ENCODE assay signal across 13 cellular contexts in genomic region chr4:117560329-117560728, GRCh38.
DNase-seq lines count a peak whose midpoint lies in the region; ATAC-seq and TF ChIP-seq lines count a peak whose summit lies in the region.
"Had no signal": no experiment of that assay in that cellular context is flagged by ENCODE, and none has a peak within 500 bp of the region (broad histone marks: within the 10 kb centered on the region; RNA-seq: fewer than 3 reads in every experiment).

No MANE protein-coding gene starts in this region.

- POLR2A ChIA-PET in AG04450 (lab: Yijun Ruan, JAX) = no interaction called here
- POLR2A ChIA-PET in naive thymus-derived CD8-positive, alpha-beta T cell (lab: Charles Lee) = no interaction called here

- H3K36me3 Mint-ChIP-seq in naive thymus-derived CD8-positive, alpha-beta T cell = no peaks in the 10 kb centered on the region
- H3K36me3 Mint-ChIP-seq: CD4-positive, CD25-positive, alpha-beta regulatory T cell; WTC11 had no signal

- H3K79me2 ChIP-seq in Karpas-422 (ENCODE audit: low read length) (no peaks in the 10 kb centered on the region), hepatocyte (no peaks in the 10 kb centered on the region)

- H3K27ac Mint-ChIP-seq in naive thymus-derived CD8-positive, alpha-beta T cell = no peak overlapping the region
- no peak overlapping the region for H3K27ac Mint-ChIP-seq in stimulated activated naive CD8-positive, alpha-beta T cell treated with anti-CD3 and anti-CD28 coated beads, Interleukin-15, amount 100 ng/mL, for 72 hours
- H3K27ac Mint-ChIP-seq: CD4-positive, CD25-positive, alpha-beta regulatory T cell; WTC11 had no signal

- peaks cover 0 to 2% (median 0%) of the 10 kb centered on the region in 4 donors for H3K4me1 Mint-ChIP-seq in naive thymus-derived CD8-positive, alpha-beta T cell
- H3K4me1 Mint-ChIP-seq in stimulated activated naive CD8-positive, alpha-beta T cell treated with anti-CD3 and anti-CD28 coated beads, Interleukin-15, amount 100 ng/mL, for 72 hours = no peaks in the 10 kb centered on the region

- H3K36me3 ChIP-seq in Karpas-422 (ENCODE audit: insufficient read depth, low read length) = no peaks in the 10 kb centered on the region
- H3K36me3 ChIP-seq in SK-N-MC (ENCODE audit: insufficient read depth, low read length) = no peaks in the 10 kb centered on the region
- no peaks in the 10 kb centered on the region for H3K36me3 ChIP-seq in hepatocyte (replicated peaks; ENCODE audit: insufficient read depth, low read depth)
- H3K36me3 ChIP-seq: HAP-1, ovary had no signal

- H3K9me3 Mint-ChIP-seq in naive thymus-derived CD8-positive, alpha-beta T cell = peaks cover 0 to 15% (median 0%) of the 10 kb centered on the region in 9 donors
- H3K9me3 Mint-ChIP-seq in stimulated activated naive CD8-positive, alpha-beta T cell treated with anti-CD3 and anti-CD28 coated beads, Interleukin-15, amount 100 ng/mL, for 72 hours = peaks cover 0 to 3% of the 10 kb centered on the region in 2 donors
- H3K9me3 Mint-ChIP-seq: WTC11 had no signal

- H3K9me2 ChIP-seq in Karpas-422 (replicated peaks; ENCODE audit: insufficient read depth, low read length) = no peaks in the 10 kb centered on the region
- no peaks in the 10 kb centered on the region for H3K9me2 ChIP-seq in hepatocyte (replicated peaks; ENCODE audit: insufficient read depth)

- peak; percentile 8 for DNase-seq in AG04450 (ENCODE audit: low read depth, low spot score)
- DNase-seq in Karpas-422 = peak; percentile 42
- peak; percentile 50 for DNase-seq in SK-N-MC (ENCODE audit: low read depth, low spot score)
- no peak for DNase-seq in hepatocyte (ENCODE audit: low spot score)
- no peak for DNase-seq in naive thymus-derived CD8-positive, alpha-beta T cell
- DNase-seq in stimulated activated naive CD8-positive, alpha-beta T cell treated with anti-CD3 and anti-CD28 coated beads, Interleukin-15, amount 100 ng/mL, for 72 hours = no peak
- DNase-seq: activated gamma-delta T cell; CD4-positive, CD25-positive, alpha-beta regulatory T cell; ovary had no signal

- H3K4me3 ChIP-seq in AG04450 (ENCODE audit: low read depth, low read length) (no peak overlapping the region), Karpas-422 (ENCODE audit: low read length) (no peak overlapping the region), SK-N-MC (no peak overlapping the region), hepatocyte (no peak overlapping the region)
- H3K4me3 ChIP-seq: HAP-1, ovary had no signal

- H3K9ac ChIP-seq in Karpas-422 (ENCODE audit: low read length) = no peak overlapping the region
- no peak overlapping the region for H3K9ac ChIP-seq in SK-N-MC (ENCODE audit: insufficient read length)

- WGBS in hepatocyte (ENCODE audit: low lambda C conversion rate, missing lambda C conversion rate) = 65% methylated on average over 1 of the region's 1 CpG

- H4K20me1 ChIP-seq in Karpas-422 (ENCODE audit: insufficient read depth, low read depth, low read length) (no peaks in the 10 kb centered on the region), hepatocyte (ENCODE audit: insufficient read depth, poor library complexity, severe bottlenecking) (no peaks in the 10 kb centered on the region)

- H3K27me3 Mint-ChIP-seq in naive thymus-derived CD8-positive, alpha-beta T cell = no peaks in the 10 kb centered on the region
- H3K27me3 Mint-ChIP-seq in stimulated activated naive CD8-positive, alpha-beta T cell treated with anti-CD3 and anti-CD28 coated beads, Interleukin-15, amount 100 ng/mL, for 72 hours = no peaks in the 10 kb centered on the region
- H3K27me3 Mint-ChIP-seq: CD4-positive, CD25-positive, alpha-beta regulatory T cell had no signal

- H2AFZ ChIP-seq in Karpas-422 (ENCODE audit: low read length) (no peak overlapping the region), hepatocyte (no peak overlapping the region)

- peak; percentile 28; the same call in 1 of the 2 replicates for TF ChIP-seq CTCF in AG04450 (IDR thresholded peaks at IDR 0.05; ENCODE audit: low read depth, low read length)
- TF ChIP-seq CTCF in hepatocyte (IDR thresholded peaks at IDR 0.05; ENCODE audit: poor library complexity) = peak; percentile 38

- CTCF ChIA-PET in AG04450 (lab: Charles Lee) = interaction anchor here (0.7 to 3.3 kb wide), 3 partner anchors 316 to 426 kb away, joined by 3 to 24 read pairs (median 12); no protein-coding TSS in a partner anchor

- H3K4me1 ChIP-seq in Karpas-422 (ENCODE audit: low read length) (no peaks in the 10 kb centered on the region), hepatocyte (ENCODE audit: insufficient read depth) (no peaks in the 10 kb centered on the region)
- H3K4me1 ChIP-seq: HAP-1 had no signal

- no peak overlapping the region for H3K27ac ChIP-seq in AG04450 (ENCODE audit: low read depth, low read length)
- H3K27ac ChIP-seq in Karpas-422 (ENCODE audit: low read length) = no peak overlapping the region
- H3K27ac ChIP-seq in SK-N-MC = no peak overlapping the region
- H3K27ac ChIP-seq in hepatocyte = no peak overlapping the region
- H3K27ac ChIP-seq: ovary had no signal

- H3K27me3 ChIP-seq in AG04450 (ENCODE audit: control insufficient read depth, insufficient read depth, low read length) (no peaks in the 10 kb centered on the region), Karpas-422 (ENCODE audit: low read length) (no peaks in the 10 kb centered on the region), hepatocyte (no peaks in the 10 kb centered on the region)
- H3K27me3 ChIP-seq: ovary had no signal

- H3K4me2 ChIP-seq in Karpas-422 (ENCODE audit: low read depth, low read length, poor library complexity, severe bottlenecking) = no peak overlapping the region
- no peak overlapping the region for H3K4me2 ChIP-seq in hepatocyte

- H3K4me3 Mint-ChIP-seq in naive thymus-derived CD8-positive, alpha-beta T cell = no peak overlapping the region
- H3K4me3 Mint-ChIP-seq in stimulated activated naive CD8-positive, alpha-beta T cell treated with anti-CD3 and anti-CD28 coated beads, Interleukin-15, amount 100 ng/mL, for 72 hours = no peak overlapping the region
- H3K4me3 Mint-ChIP-seq: CD4-positive, CD25-positive, alpha-beta regulatory T cell; WTC11 had no signal

- H3K9me3 ChIP-seq in AG04450 (ENCODE audit: control insufficient read depth, insufficient read depth, low read length) (no peaks in the 10 kb centered on the region), Karpas-422 (ENCODE audit: low read length) (no peaks in the 10 kb centered on the region), SK-N-MC (ENCODE audit: low read depth, low read length) (no peaks in the 10 kb centered on the region), hepatocyte (ENCODE audit: low read depth) (no peaks in the 10 kb centered on the region)
- H3K9me3 ChIP-seq: HAP-1, ovary had no signal

- no peak for ATAC-seq in naive thymus-derived CD8-positive, alpha-beta T cell
- ATAC-seq in HG02588 (IDR thresholded peaks at IDR 0.05; ENCODE audit: unreplicated experiment) = no peak
- ATAC-seq in stimulated activated naive CD8-positive, alpha-beta T cell treated with anti-CD3 and anti-CD28 coated beads, Interleukin-15, amount 100 ng/mL, for 72 hours = no peak
- no peak for ATAC-seq in HG03354 (IDR thresholded peaks at IDR 0.05; ENCODE audit: poor library complexity, severe bottlenecking, unreplicated experiment)
- ATAC-seq: WTC11 had no signal

Comparison
In these comparisons a context has a peak if more than half of its experiments do, and no peak if none do; other contexts are left out.
1. DNase-seq: peak in AG04450 (single experiment), Karpas-422 (single experiment) and SK-N-MC (single experiment); none in hepatocyte (single experiment), naive thymus-derived CD8-positive, alpha-beta T cell (0 of 10) and stimulated activated naive CD8-positive, alpha-beta T cell treated with anti-CD3 and anti-CD28 coated beads, Interleukin-15, amount 100 ng/mL, for 72 hours (0 of 2).